22 cellular contexts compared by ENCODE assay signal in the genomic region with DNA sequence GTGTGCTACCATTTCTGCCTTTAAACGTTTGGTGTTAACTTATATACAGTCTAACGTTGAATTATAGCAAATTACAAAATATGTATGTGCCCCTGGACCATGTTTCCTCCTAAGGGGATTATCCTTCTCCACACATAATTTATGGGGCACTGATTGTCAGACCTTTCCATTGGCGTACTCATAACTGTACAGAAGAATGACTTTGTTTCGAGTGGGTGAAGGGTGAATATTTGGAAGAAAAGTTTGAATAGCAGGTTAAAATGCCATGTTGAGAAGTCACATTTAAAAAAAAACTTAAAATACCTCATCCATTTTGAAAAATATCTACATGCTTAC. TPM values are rescaled to one million over a fixed set of nuclear protein-coding genes. Genes with fewer than 3 reads are reported as not detected.
A peak's percentile ranks its signal among the peaks of the same experiment; 100 is the strongest.
DNase-seq lines count a peak whose midpoint lies in the region; ATAC-seq, FAIRE-seq and TF ChIP-seq lines count a peak whose summit lies in the region.
"Had no signal": no experiment of that assay in that cellular context is flagged by ENCODE, and none has a peak within 500 bp of the region (broad histone marks: within the 10 kb centered on the region; RNA-seq: fewer than 3 reads in every experiment).

No MANE protein-coding gene starts in this region.

- TF ChIP-seq CTCF in dorsolateral prefrontal cortex (IDR thresholded peaks at IDR 0.05 in 54 of 56, conservative IDR thresholded peaks at IDR 0.05 in 2 of 56; ENCODE audit: low read depth in 1 of 56, partially characterized antibody in 56 of 56) = no peak
- TF ChIP-seq CTCF in upper lobe of left lung (IDR thresholded peaks at IDR 0.05) = no peak

- H3K36me3 ChIP-seq in BLaER1 = no peaks in the 10 kb centered on the region
- H3K36me3 ChIP-seq in upper lobe of left lung = no peaks in the 10 kb centered on the region

- TF ChIP-seq POLR2A in upper lobe of left lung (IDR thresholded peaks at IDR 0.05) = no peak

- FAIRE-seq in GM19239 (lab: Jason Lieb, UNC) = peak; percentile 91
- FAIRE-seq: A204.1, colon had no signal

- H3K9ac ChIP-seq in BLaER1 = no peak overlapping the region; the same call in 1 of the 2 replicates
- H3K9ac ChIP-seq: GM23248, parathyroid adenoma had no signal

- no peak overlapping the region for H3K27ac Mint-ChIP-seq in activated CD4-positive, alpha-beta T cell treated with anti-CD3 and anti-CD28 coated beads, Interleukin-2, amount 10 ng/mL, durations not matched to agents 24 days and 14 days
- H3K27ac Mint-ChIP-seq: CD8-positive, alpha-beta memory T cell; T-helper 2 cell treated with Interferon-gamma antibody and Interleukin-4, amounts not matched to agents 5 μg/mL and 100 μg/mL, for 36 hours had no signal

- 83 to 88% methylated on average over 4 of the region's 4 CpGs for WGBS in upper lobe of left lung, 2 donors

- H3K9me3 ChIP-seq in BLaER1 = 0 out of 2 replicates have a peak, but pooled peaks cover 5% of the 10 kb centered on the region
- no peaks in the 10 kb centered on the region for H3K9me3 ChIP-seq in upper lobe of left lung

- H3K27me3 ChIP-seq in BLaER1 (no peaks in the 10 kb centered on the region), dorsolateral prefrontal cortex (no peaks in the 10 kb centered on the region), upper lobe of left lung (no peaks in the 10 kb centered on the region)

- DNase-seq in GM19239 (ENCODE audit: insufficient read length, low spot score) (no peak), dorsolateral prefrontal cortex (no peak), epidermal melanocyte (ENCODE audit: insufficient read length, low spot score) (no peak), upper lobe of left lung (no peak)
- DNase-seq in activated CD4-positive, alpha-beta T cell treated with anti-CD3 and anti-CD28 coated beads, Interleukin-2, amount 10 ng/mL, durations not matched to agents 24 days and 14 days = no peak
- DNase-seq: activated CD4-positive, alpha-beta T cell treated with anti-CD3 and anti-CD28 coated beads, Interleukin-2, amount 50 U/mL, for 1 hour; amniotic stem cell; CD8-positive, alpha-beta memory T cell; GM23248; Kasumi-1; left colon; NCI-H2081 treated with DMSO at 0.1 percent for 48 hours; substantia nigra had no signal

- TF ChIP-seq EP300 in upper lobe of left lung (IDR thresholded peaks at IDR 0.05) = no peak

- no peaks in the 10 kb centered on the region for H3K36me3 Mint-ChIP-seq in activated CD4-positive, alpha-beta T cell treated with anti-CD3 and anti-CD28 coated beads, Interleukin-2, amount 10 ng/mL, durations not matched to agents 24 days and 14 days (ENCODE audit: low read depth)
- H3K36me3 Mint-ChIP-seq: CD8-positive, alpha-beta memory T cell had no signal

- H3K9me3 Mint-ChIP-seq in activated CD4-positive, alpha-beta T cell treated with anti-CD3 and anti-CD28 coated beads, Interleukin-2, amount 10 ng/mL, durations not matched to agents 24 days and 14 days = no peaks in the 10 kb centered on the region
- H3K9me3 Mint-ChIP-seq: CD8-positive, alpha-beta memory T cell; T-helper 2 cell treated with Interferon-gamma antibody and Interleukin-4, amounts not matched to agents 5 μg/mL and 100 μg/mL, for 36 hours had no signal

- no peaks in the 10 kb centered on the region for H3K4me1 Mint-ChIP-seq in activated CD4-positive, alpha-beta T cell treated with anti-CD3 and anti-CD28 coated beads, Interleukin-2, amount 10 ng/mL, durations not matched to agents 24 days and 14 days
- H3K4me1 Mint-ChIP-seq: CD8-positive, alpha-beta memory T cell had no signal

- H3K4me1 ChIP-seq in BLaER1 = peaks cover 26% of the 10 kb centered on the region
- no peaks in the 10 kb centered on the region for H3K4me1 ChIP-seq in upper lobe of left lung
- H3K4me1 ChIP-seq: parathyroid adenoma had no signal

- peak; percentile 40 for ATAC-seq in HG02642 (IDR thresholded peaks at IDR 0.05; ENCODE audit: poor library complexity, unreplicated experiment)
- peak; percentile 33 for ATAC-seq in HG03442 (IDR thresholded peaks at IDR 0.05; ENCODE audit: unreplicated experiment)
- no peak for ATAC-seq in upper lobe of left lung (ENCODE audit: low FRiP score in 2 of 2)
- ATAC-seq: esophagus mucosa, left colon had no signal

- H3K4me3 Mint-ChIP-seq in activated CD4-positive, alpha-beta T cell treated with anti-CD3 and anti-CD28 coated beads, Interleukin-2, amount 10 ng/mL, durations not matched to agents 24 days and 14 days = no peak overlapping the region
- H3K4me3 Mint-ChIP-seq: CD8-positive, alpha-beta memory T cell; T-helper 2 cell treated with Interferon-gamma antibody and Interleukin-4, amounts not matched to agents 5 μg/mL and 100 μg/mL, for 36 hours had no signal

- H3K27ac ChIP-seq in BLaER1 = peak overlapping the region; percentile 76
- no peak overlapping the region for H3K27ac ChIP-seq in dorsolateral prefrontal cortex
- no peak overlapping the region for H3K27ac ChIP-seq in upper lobe of left lung
- H3K27ac ChIP-seq: GM23248, HL-60, parathyroid adenoma had no signal

- peak overlapping the region; percentile 73 for H3K4me2 ChIP-seq in BLaER1

- intact Hi-C loops in dorsolateral prefrontal cortex (cut with DNase I) = no loop called here
- intact Hi-C loops in activated CD4-positive, alpha-beta T cell treated with anti-CD3 and anti-CD28 coated beads, Interleukin-2, amount 10 ng/mL, durations not matched to agents 24 days and 14 days (cut with micrococcal nuclease) = no loop called here

- no peaks in the 10 kb centered on the region for H4K20me1 ChIP-seq in BLaER1

- H3K4me3 ChIP-seq in BLaER1 (no peak overlapping the region), dorsolateral prefrontal cortex (no peak overlapping the region), upper lobe of left lung (no peak overlapping the region)
- H3K4me3 ChIP-seq: GM23248 had no signal

- H3K27me3 Mint-ChIP-seq in activated CD4-positive, alpha-beta T cell treated with anti-CD3 and anti-CD28 coated beads, Interleukin-2, amount 10 ng/mL, durations not matched to agents 24 days and 14 days = no peaks in the 10 kb centered on the region

RNA-seq across cellular contexts. Expression of gene SLC10A2, which starts 58.8 kb away (rescaled TPM):
- total RNA-seq in dorsolateral prefrontal cortex (not detected), upper lobe of left lung (not detected)
- total RNA-seq in activated CD4-positive, alpha-beta T cell treated with anti-CD3 and anti-CD28 coated beads, Interleukin-2, amount 10 ng/mL, durations not matched to agents 24 days and 14 days = not detected in 2 replicates
- total RNA-seq: CD8-positive, alpha-beta memory T cell; esophagus mucosa; GM23248 had no signal

Comparison
In these comparisons a context has a peak if more than half of its experiments do, and no peak if none do; other contexts are left out.
1. ATAC-seq: peak in HG02642 (single experiment) and HG03442 (single experiment); none in upper lobe of left lung (0 of 2).